23 cellular contexts compared by ENCODE assay signal in the genomic region with DNA sequence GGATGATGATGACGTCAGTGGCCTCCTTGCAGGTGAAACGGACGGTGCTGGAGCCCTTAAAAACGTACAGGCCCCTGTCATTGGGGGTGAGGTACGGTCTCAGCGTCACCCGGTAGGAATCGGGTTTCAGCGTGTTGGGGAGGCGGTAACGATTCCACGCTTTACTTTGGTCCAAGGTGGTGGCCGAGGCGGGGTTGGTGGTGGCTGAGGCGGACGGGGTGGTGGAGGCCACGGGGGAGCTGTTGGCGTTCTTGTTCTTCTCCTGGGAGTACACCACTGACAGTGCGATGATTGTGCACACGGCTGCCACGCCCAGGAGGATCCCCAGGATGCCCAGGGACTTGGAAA. TPM values are rescaled to one million over a fixed set of nuclear protein-coding genes. Genes with fewer than 3 reads are reported as not detected.
"Had no signal": no experiment of that assay in that cellular context is flagged by ENCODE, and none has a peak within 500 bp of the region (broad histone marks: within the 10 kb centered on the region; RNA-seq: fewer than 3 reads in every experiment).

No MANE protein-coding gene starts in this region.

- H3K27ac ChIP-seq: coronary artery, skin epidermis, suprapubic skin had no signal

- ATAC-seq: activated T-cell treated with anti-CD3 and anti-CD28 coated beads, Interleukin-2, amount 50 U/mL, for 72 hours; left cardiac atrium; stimulated activated naive CD8-positive, alpha-beta T cell treated with anti-CD3 and anti-CD28 coated beads, Interleukin-15, Interleukin-2, amounts not matched to agents 100 U/mL and 50 U/mL, for 24 hours had no signal

- DNase-seq: activated CD4-positive, alpha-beta T cell treated with anti-CD3 and anti-CD28 coated beads, Interleukin-2, amount 10 ng/mL, durations not matched to agents 7 days and 5 days; activated CD8-positive, alpha-beta memory T cell treated with anti-CD3 and anti-CD28 coated beads, Interleukin-2, amount 50 U/mL, for 48 hours; activated gamma-delta T cell; activated naive CD8-positive, alpha-beta T cell treated with anti-CD3 and anti-CD28 coated beads for 36 hours; activated T-cell treated with anti-CD3 and anti-CD28 coated beads, Interleukin-2, amount 50 U/mL, for 72 hours; amygdala; effector CD8-positive, alpha-beta T cell; head of caudate nucleus; left cardiac atrium; stimulated activated CD4-positive, alpha-beta T cell treated with anti-CD3 and anti-CD28 coated beads, Interleukin-4, amount 100 ng/mL, for 4 hours; stimulated activated CD8-positive, alpha-beta memory T cell treated with anti-CD3 and anti-CD28 coated beads, Interleukin-4, amount 100 ng/mL, for 48 hours; stimulated activated naive CD8-positive, alpha-beta T cell treated with anti-CD3 and anti-CD28 coated beads, Interleukin-15, Interleukin-2, amounts not matched to agents 100 U/mL and 50 U/mL, for 24 hours; SW 1271 had no signal

- H3K4me3 ChIP-seq: coronary artery, lung, skin epidermis, suprapubic skin had no signal

- H3K9me3 ChIP-seq: suprapubic skin had no signal

- H3K27me3 ChIP-seq: suprapubic skin had no signal

- H3K9me3 Mint-ChIP-seq: activated CD4-positive, alpha-beta T cell treated with anti-CD3 and anti-CD28 coated beads, Interleukin-2, amount 10 ng/mL, durations not matched to agents 7 days and 5 days; activated naive CD8-positive, alpha-beta T cell treated with anti-CD3 and anti-CD28 coated beads for 36 hours; activated T-cell treated with anti-CD3 and anti-CD28 coated beads, Interleukin-2, amount 50 U/mL, for 72 hours; brain; central memory CD8-positive, alpha-beta T cell; mesothelial cell of epicardium; T-helper 2 cell treated with Interferon-gamma antibody and Interleukin-4, amounts not matched to agents 5 μg/mL and 100 μg/mL, for 36 hours; type B pancreatic cell had no signal

- H3K36me3 Mint-ChIP-seq: activated naive CD8-positive, alpha-beta T cell treated with anti-CD3 and anti-CD28 coated beads for 36 hours; brain; mesothelial cell of epicardium; type B pancreatic cell had no signal

- H3K4me3 Mint-ChIP-seq: activated CD4-positive, alpha-beta T cell treated with anti-CD3 and anti-CD28 coated beads, Interleukin-2, amount 10 ng/mL, durations not matched to agents 7 days and 5 days; activated naive CD8-positive, alpha-beta T cell treated with anti-CD3 and anti-CD28 coated beads for 36 hours; activated T-cell treated with anti-CD3 and anti-CD28 coated beads, Interleukin-2, amount 50 U/mL, for 72 hours; brain; central memory CD8-positive, alpha-beta T cell; mesothelial cell of epicardium; T-helper 2 cell treated with Interferon-gamma antibody and Interleukin-4, amounts not matched to agents 5 μg/mL and 100 μg/mL, for 36 hours; type B pancreatic cell had no signal

- H3K27me3 Mint-ChIP-seq: type B pancreatic cell had no signal

- H3K27ac Mint-ChIP-seq: activated CD4-positive, alpha-beta T cell treated with anti-CD3 and anti-CD28 coated beads, Interleukin-2, amount 10 ng/mL, durations not matched to agents 7 days and 5 days; activated naive CD8-positive, alpha-beta T cell treated with anti-CD3 and anti-CD28 coated beads for 36 hours; activated T-cell treated with anti-CD3 and anti-CD28 coated beads, Interleukin-2, amount 50 U/mL, for 72 hours; brain; mesothelial cell of epicardium; T-helper 2 cell treated with Interferon-gamma antibody and Interleukin-4, amounts not matched to agents 5 μg/mL and 100 μg/mL, for 36 hours; type B pancreatic cell had no signal

- H3K4me1 Mint-ChIP-seq: activated naive CD8-positive, alpha-beta T cell treated with anti-CD3 and anti-CD28 coated beads for 36 hours; brain; central memory CD8-positive, alpha-beta T cell; mesothelial cell of epicardium had no signal

RNA-seq across cellular contexts. Expression of a gene that starts 30.1 kb away (rescaled TPM):
- total RNA-seq: activated CD4-positive, alpha-beta T cell treated with anti-CD3 and anti-CD28 coated beads, Interleukin-2, amount 10 ng/mL, durations not matched to agents 7 days and 5 days; activated naive CD8-positive, alpha-beta T cell treated with anti-CD3 and anti-CD28 coated beads for 36 hours; activated T-cell treated with anti-CD3 and anti-CD28 coated beads, Interleukin-2, amount 50 U/mL, for 72 hours; frontal cortex had no signal

RNA-seq across cellular contexts. Expression of a gene that starts 55.1 kb away (rescaled TPM):
- total RNA-seq: mesothelial cell of epicardium had no signal
